9 cellular contexts compared by ENCODE assay signal in the genomic region with DNA sequence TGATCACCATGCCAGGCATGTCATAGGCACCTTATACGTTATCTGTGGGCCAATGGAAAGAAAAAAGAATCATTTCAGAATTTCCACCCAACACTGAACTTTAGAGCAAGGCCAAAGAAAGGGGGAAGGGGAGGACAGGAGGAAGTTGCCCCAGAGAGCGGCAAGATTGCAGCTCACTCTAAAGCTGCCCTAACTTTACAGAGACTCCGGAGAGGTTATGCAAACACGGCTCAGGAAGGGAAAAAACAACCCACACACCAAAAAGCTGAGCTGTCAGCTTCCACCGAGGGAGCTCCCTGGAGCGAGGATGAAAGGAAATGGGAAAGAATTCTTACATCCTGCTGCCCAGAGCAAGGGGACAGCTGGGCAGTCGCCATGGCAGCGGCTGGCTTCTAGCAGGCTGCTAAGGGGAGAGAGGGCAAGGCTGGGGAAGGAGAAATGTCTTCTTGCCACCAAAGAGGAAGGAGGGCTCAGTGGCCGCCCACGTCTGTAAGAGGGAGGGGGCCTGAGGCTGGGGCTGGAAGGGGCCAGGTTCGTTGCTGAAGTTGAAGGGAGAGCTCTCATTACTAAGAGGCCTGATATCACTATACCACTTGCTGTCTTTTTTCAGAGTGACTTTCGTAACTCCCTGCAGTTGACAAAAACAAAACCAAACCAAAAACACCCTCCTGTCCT. TPM values are rescaled to one million over a fixed set of nuclear protein-coding genes. Genes with fewer than 3 reads are reported as not detected.
DNase-seq lines count a peak whose midpoint lies in the region; ATAC-seq, FAIRE-seq and TF ChIP-seq lines count a peak whose summit lies in the region.
"Had no signal": no experiment of that assay in that cellular context is flagged by ENCODE, and none has a peak within 500 bp of the region (broad histone marks: within the 10 kb centered on the region; RNA-seq: fewer than 3 reads in every experiment).

No MANE protein-coding gene starts in this region.

- peak; percentile 61 for DNase-seq in GM04503 (ENCODE audit: low read depth)
- DNase-seq in SJCRH30 = peak; percentile 75 to 80
- peak; percentile 70 for DNase-seq in astrocyte (ENCODE audit: low read depth)
- peak; percentile 41 to 59 for DNase-seq in hippocampal formation (lab: John Stamatoyannopoulos, UW)
- DNase-seq in HT-29 (ENCODE audit: low spot score) = no peak

- H3K9ac ChIP-seq in astrocyte (ENCODE audit: low read length) = peak overlapping the region; percentile 59
- H3K9ac ChIP-seq in rectal smooth muscle tissue (ENCODE audit: low read length) = no peak overlapping the region

- H3K79me2 ChIP-seq in astrocyte (ENCODE audit: insufficient read depth, low read length) = peaks cover 81% of the 10 kb centered on the region

- no peaks in the 10 kb centered on the region for H3K9me3 Mint-ChIP-seq in astrocyte (ENCODE audit: unreplicated experiment)

- H3K9me3 ChIP-seq in SJCRH30 (replicated peaks) = no peaks in the 10 kb centered on the region
- no peaks in the 10 kb centered on the region for H3K9me3 ChIP-seq in astrocyte (ENCODE audit: insufficient read depth, low read depth, low read length)

- H3K36me3 ChIP-seq in SJCRH30 (no peaks in the 10 kb centered on the region), astrocyte (ENCODE audit: insufficient read depth, low read length) (peaks cover 3% of the 10 kb centered on the region), rectal smooth muscle tissue (ENCODE audit: control insufficient read depth, insufficient read depth, low read length) (no peaks in the 10 kb centered on the region)

- peaks cover 20% of the 10 kb centered on the region for H3K36me3 Mint-ChIP-seq in astrocyte (ENCODE audit: low read depth, unreplicated experiment)

- H3K27me3 ChIP-seq in SJCRH30 = no peaks in the 10 kb centered on the region
- H3K27me3 ChIP-seq in astrocyte (ENCODE audit: insufficient read depth, low read length) = no peaks in the 10 kb centered on the region
- H3K27me3 ChIP-seq in rectal smooth muscle tissue (ENCODE audit: control insufficient read depth, insufficient read depth, low read length) = no peaks in the 10 kb centered on the region

- ATAC-seq in HG02623 (IDR thresholded peaks at IDR 0.05; ENCODE audit: unreplicated experiment) (peak; percentile 39), HG02970 (IDR thresholded peaks at IDR 0.05; ENCODE audit: low FRiP score, unreplicated experiment) (no peak)

- no peak for FAIRE-seq in astrocyte (lab: Jason Lieb, UNC)

- H3K4me1 Mint-ChIP-seq in astrocyte (ENCODE audit: low read depth, unreplicated experiment) = peaks cover 66% of the 10 kb centered on the region

- peak overlapping the region; percentile 81 for H3K4me2 ChIP-seq in astrocyte (ENCODE audit: low read length)

- no peak for TF ChIP-seq CTCF in astrocyte (IDR thresholded peaks at IDR 0.05; ENCODE audit: insufficient read depth, low read depth, low read length)

- H3K27ac Mint-ChIP-seq in astrocyte (ENCODE audit: unreplicated experiment) = peak overlapping the region; percentile 95

- H3K4me3 ChIP-seq in SJCRH30 = peak overlapping the region; percentile 25
- peak overlapping the region; percentile 27 for H3K4me3 ChIP-seq in astrocyte (ENCODE audit: insufficient read depth, low read depth, low read length)
- H3K4me3 ChIP-seq in rectal smooth muscle tissue (ENCODE audit: low read length) = peak overlapping the region; percentile 47

- H3K27ac ChIP-seq in SJCRH30 (peak overlapping the region; percentile 21; the same call in 1 of the 2 replicates), astrocyte (ENCODE audit: low read depth, low read length) (peak overlapping the region; percentile 73), rectal smooth muscle tissue (ENCODE audit: low read depth, low read length) (peak overlapping the region; percentile 73)
- H3K27ac ChIP-seq: VCaP had no signal

- peaks cover 61% of the 10 kb centered on the region for H4K20me1 ChIP-seq in astrocyte (ENCODE audit: insufficient read depth, low read length)

- H3K4me1 ChIP-seq in SJCRH30 (peaks cover 33% of the 10 kb centered on the region), astrocyte (ENCODE audit: insufficient read depth, low read length) (peaks cover 71% of the 10 kb centered on the region), rectal smooth muscle tissue (ENCODE audit: control insufficient read depth, insufficient read depth, low read length) (peaks cover 23% of the 10 kb centered on the region)

- peak overlapping the region; percentile 27 for H3K4me3 Mint-ChIP-seq in astrocyte (ENCODE audit: unreplicated experiment)

- H2AFZ ChIP-seq in astrocyte (ENCODE audit: low read depth, low read length) = no peak overlapping the region

- no peaks in the 10 kb centered on the region for H3K27me3 Mint-ChIP-seq in astrocyte (ENCODE audit: low read depth, unreplicated experiment)

RNA-seq across cellular contexts. Expression of a gene that starts 18.2 kb away (rescaled TPM):
- 24.8 and 25.8 TPM in 2 replicates for total RNA-seq in SJCRH30 (2014; rRNA removed; shearing (Covaris generic))
- 300 and 359 TPM in 2 replicates for total RNA-seq in astrocyte
- 105 and 121 TPM in 2 replicates for total RNA-seq in HT-29 (2014; rRNA removed; shearing (Covaris generic))

RNA-seq across cellular contexts. Expression of a gene that starts 48.6 kb away (rescaled TPM):
- total RNA-seq in SJCRH30 (2014; rRNA removed; shearing (Covaris generic)) = 9.5 and 10.1 TPM in 2 replicates
- 46.3 and 49.0 TPM in 2 replicates for total RNA-seq in astrocyte
- total RNA-seq in HT-29 (2014; rRNA removed; shearing (Covaris generic)) = 64.9 and 70.1 TPM in 2 replicates

Comparison
In these comparisons a context has a peak if more than half of its experiments do, and no peak if none do; other contexts are left out.
1. H3K27ac ChIP-seq: peak in every context shown above with its lines; median percentile 73 in astrocyte; 73 in rectal smooth muscle tissue; 21 in SJCRH30.